ENCODE assay signal across 8 cellular contexts in the genomic region with DNA sequence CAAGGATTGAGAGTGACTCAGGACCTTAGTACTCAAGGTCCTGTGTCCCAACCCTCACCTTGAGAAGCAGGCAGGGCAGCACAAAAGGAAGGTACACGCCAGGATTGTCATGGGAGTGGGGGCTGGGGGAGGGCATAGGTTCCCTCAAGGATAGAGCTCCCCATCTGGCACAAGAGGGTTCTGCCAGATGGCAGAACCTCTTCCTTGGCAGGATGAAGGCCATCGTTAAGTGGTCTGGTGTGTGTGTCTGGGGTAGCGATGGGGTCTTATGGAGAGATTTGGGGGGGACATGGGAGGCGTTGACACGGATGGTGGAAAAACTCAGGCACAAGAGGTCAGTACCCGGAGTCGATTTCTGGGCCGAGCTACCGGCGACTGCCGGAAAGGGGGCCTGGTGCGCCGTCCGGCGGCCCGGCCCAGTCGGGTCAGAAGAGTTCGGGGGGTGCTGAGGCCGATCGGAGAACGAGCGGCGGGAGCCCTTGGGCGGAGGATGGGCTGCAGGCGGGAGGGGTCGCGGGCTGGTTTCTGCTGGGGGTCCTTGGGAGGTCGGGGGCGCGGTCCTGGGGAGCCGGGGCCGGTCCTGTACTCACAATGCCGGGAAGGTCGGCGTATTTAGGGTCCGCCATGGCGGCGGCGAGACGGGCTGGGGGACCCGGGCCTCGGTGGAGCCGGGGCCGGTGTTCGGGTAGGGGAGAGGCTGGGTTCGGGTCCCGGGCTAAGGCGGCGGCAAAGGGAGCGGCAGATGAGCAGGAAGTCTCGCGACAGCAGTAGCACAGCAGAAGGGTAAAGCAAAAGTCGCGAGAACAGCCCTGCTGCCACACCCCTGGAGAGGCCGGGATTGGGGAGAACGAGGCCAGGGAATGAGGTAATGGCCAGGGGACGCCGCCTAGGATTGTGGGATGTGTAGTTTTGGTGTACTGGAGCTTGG. TPM values are rescaled to one million over a fixed set of nuclear protein-coding genes. Genes with fewer than 3 reads are reported as not detected.
A peak's percentile ranks its signal among the peaks of the same experiment; 100 is the strongest.
DNase-seq lines count a peak whose midpoint lies in the region; FAIRE-seq and TF ChIP-seq lines count a peak whose summit lies in the region.

Gene DCTN2 (minus strand): TSS at position 755 of the 928 bp plus-strand sequence. CDS start 129 bp downstream, at position 626.

- no peaks in the 10 kb centered on the region for H3K9me3 ChIP-seq in neutrophil

- H3K27me3 ChIP-seq in neutrophil: peaks cover 40% of the 10 kb centered on the region

- H3K36me3 ChIP-seq in neutrophil: peaks cover 12% of the 10 kb centered on the region

- no peak for FAIRE-seq in frontal cortex (lab: Jason Lieb, UNC)

- peaks cover 36 to 42% of the 10 kb centered on the region in 2 experiments for H3K4me1 ChIP-seq in neutrophil (ENCODE audit: control insufficient read depth in 1 of 2, insufficient read depth in 1 of 2, low read depth in 1 of 2, low read length in 1 of 2)

- peak within 1 kb of the TSS; percentile 72 to 92 for H3K4me3 ChIP-seq in neutrophil (ENCODE audit: low read depth in 1 of 2, low read length in 1 of 2)

- H3K27ac ChIP-seq in neutrophil (peak within 1 kb of the TSS; percentile 83), substantia nigra (ENCODE audit: low read depth, low read length, poor library complexity, severe bottlenecking) (peak within 1 kb of the TSS; percentile 82)

- in situ Hi-C loops in SK-MEL-5 (cut with HindIII; ENCODE audit: low pct_unique_long_range_greater_than_20kb, low sequenced_read_pairs): no loop called here

- DNase-seq in GM04503 (ENCODE audit: low read depth): peak; percentile 83
- DNase-seq in HEK293T (ENCODE audit: extremely low spot score): peak; percentile 99
- peak; percentile 97 for DNase-seq in MV-4-11 (lab: John Stamatoyannopoulos, UW)
- peak; percentile 98 for DNase-seq in SK-MEL-5 (ENCODE audit: low read depth, low spot score)
- peak; percentile 95 for DNase-seq in activated naive CD4-positive, alpha-beta T cell treated with Interleukin-2 at 50 U/mL for 16 hours
- peak; percentile 96 to 99 for DNase-seq in frontal cortex (ENCODE audit: low spot score in 2 of 2)
- peak; percentile 33 to 99 (median 91) for DNase-seq in substantia nigra (lab: John Stamatoyannopoulos, UW)

- TF ChIP-seq CTCF in neutrophil (IDR thresholded peaks at IDR 0.05): peak; percentile 17

- POLR2A ChIA-PET in HEK293T (lab: Yijun Ruan, JAX): interaction anchor here (0.6 to 3.1 kb wide), 13 partner anchors 9 to 198 kb away, joined by 3 to 20 read pairs (median 4); partner anchors contain the start of genes ARHGEF25, DDIT3 and INHBE

- CTCF ChIA-PET in HEK293T (lab: Yijun Ruan, JAX): interaction anchor here (0.7 to 1.4 kb wide), 2 partner anchors 37 to 225 kb away, joined by 3 read pairs; partner anchors contain the start of gene METTL1

TF ChIP-seq in HEK293T, 16 proteins besides CTCF, POLR2A, EP300 and RAD21:
- TF ChIP-seq L3MBTL2 (conservative IDR thresholded peaks at IDR 0.05) (0 out of 2 replicates have a peak, but pooled peaks have one; percentile 15), SUZ12 (IDR thresholded peaks at IDR 0.05) (no peak), FOXA1 (IDR thresholded peaks at IDR 0.05) (no peak), SP1 (IDR thresholded peaks at IDR 0.05) (no peak), TARDBP (IDR thresholded peaks at IDR 0.05) (no peak), FOXK2 (IDR thresholded peaks at IDR 0.05) (no peak)

RNA-seq across cellular contexts. Expression of gene DCTN2, which starts in this region (rescaled TPM):
- total RNA-seq in SK-MEL-5 (2014; rRNA removed; shearing (Covaris generic)): 86.2 and 93.8 TPM in 2 replicates
- 152 and 206 TPM in 2 replicates for polyA plus RNA-seq in SK-MEL-5 (2015; cell fraction: cytosol; rRNA removed)
- 149 and 173 TPM in 2 replicates for polyA plus RNA-seq in SK-MEL-5 (2015; cell fraction: nucleus; rRNA removed)
- 136 TPM for total RNA-seq in frontal cortex

Comparison
In these comparisons a context has a peak if more than half of its experiments do, and no peak if none do; other contexts are left out.
1. Peak in every context shown above with its lines: DNase-seq, H3K4me3 ChIP-seq and H3K27ac ChIP-seq.